ENCODE assay signal across 24 cellular contexts in the genomic region with DNA sequence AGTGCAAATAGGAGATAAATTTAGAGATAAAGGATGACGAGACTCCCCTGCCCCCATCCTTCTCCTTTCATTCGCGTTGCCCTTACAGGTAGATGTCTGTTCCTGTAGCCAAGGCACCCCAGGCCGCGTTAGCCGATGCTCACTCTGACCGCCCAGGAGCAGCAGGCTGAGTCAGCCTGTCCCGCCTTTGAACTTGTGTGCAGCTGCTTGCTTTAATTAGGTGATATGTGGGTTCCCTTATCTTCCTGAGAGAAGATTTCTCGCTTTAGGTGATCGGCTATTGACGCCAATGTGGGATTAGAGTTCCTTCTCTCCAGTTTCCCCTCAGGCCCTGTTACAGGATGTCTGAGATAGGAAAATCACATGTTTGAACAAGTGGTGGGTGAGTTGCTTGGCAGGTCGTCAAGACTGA.
DNase-seq lines count a peak whose midpoint lies in the region; ATAC-seq and TF ChIP-seq lines count a peak whose summit lies in the region.
"Had no signal": no experiment of that assay in that cellular context is flagged by ENCODE, and none has a peak within 500 bp of the region (broad histone marks: within the 10 kb centered on the region; RNA-seq: fewer than 3 reads in every experiment).

No MANE protein-coding gene starts in this region.

- H3K27me3 Mint-ChIP-seq in Calu3 (ENCODE audit: unreplicated experiment) (no peaks in the 10 kb centered on the region), progenitor cell of endocrine pancreas (no peaks in the 10 kb centered on the region)

- H3K36me3 Mint-ChIP-seq in Calu3 (ENCODE audit: insufficient read depth, unreplicated experiment) (peaks cover 12% of the 10 kb centered on the region), progenitor cell of endocrine pancreas (ENCODE audit: insufficient read depth) (peaks cover 12% of the 10 kb centered on the region)
- H3K36me3 Mint-ChIP-seq: CD14-positive monocyte had no signal

- no peaks in the 10 kb centered on the region for H3K79me2 ChIP-seq in osteoblast (ENCODE audit: insufficient read depth, low read length)

- no peak for TF ChIP-seq CTCF in Calu3 (IDR thresholded peaks at IDR 0.05; ENCODE audit: unreplicated experiment)
- TF ChIP-seq CTCF in RWPE2 (IDR thresholded peaks at IDR 0.05; ENCODE audit: poor library complexity, severe bottlenecking) = no peak
- no peak for TF ChIP-seq CTCF in fibroblast of villous mesenchyme (IDR thresholded peaks at IDR 0.05; ENCODE audit: insufficient read depth, low read depth, low read length)
- TF ChIP-seq CTCF in progenitor cell of endocrine pancreas (IDR thresholded peaks at IDR 0.05; ENCODE audit: unreplicated experiment) = no peak
- no peak for TF ChIP-seq CTCF in osteoblast (IDR thresholded peaks at IDR 0.05; ENCODE audit: extremely low read depth, low read depth, low read length)

- peaks cover 36% of the 10 kb centered on the region for H3K4me1 Mint-ChIP-seq in Calu3 (ENCODE audit: low read depth, unreplicated experiment)
- H3K4me1 Mint-ChIP-seq in progenitor cell of endocrine pancreas (ENCODE audit: low read depth) = peaks cover 46% of the 10 kb centered on the region

- H4K20me1 ChIP-seq in osteoblast (ENCODE audit: insufficient read depth, low read length) = no peaks in the 10 kb centered on the region

- no peak overlapping the region for H3K4me3 ChIP-seq in RWPE2 (ENCODE audit: severe bottlenecking)
- H3K4me3 ChIP-seq in fibroblast of villous mesenchyme (ENCODE audit: low read depth, low read length) = no peak overlapping the region
- H3K4me3 ChIP-seq in osteoblast (ENCODE audit: insufficient read depth, low read length) = no peak overlapping the region
- H3K4me3 ChIP-seq: gastroesophageal sphincter, uterus had no signal

- H3K9me3 Mint-ChIP-seq in Calu3 (ENCODE audit: low read depth, unreplicated experiment) (no peaks in the 10 kb centered on the region), progenitor cell of endocrine pancreas (ENCODE audit: low read depth) (peaks cover 7% of the 10 kb centered on the region)

- intact Hi-C loops in Calu3 (cut with micrococcal nuclease; ENCODE audit: unreplicated experiment) = no loop called here

- ATAC-seq in RWPE2 (ENCODE audit: low read depth) = peak; percentile 84
- ATAC-seq: gastroesophageal sphincter, left lobe of liver had no signal

- DNase-seq in Calu3 (peak; percentile 28), RWPE2 (ENCODE audit: low spot score) (peak; percentile 83), fibroblast of villous mesenchyme (ENCODE audit: low read depth) (peak; percentile 60), progenitor cell of endocrine pancreas (ENCODE audit: low spot score, unreplicated experiment) (no peak), SK-N-DZ (ENCODE audit: low spot score) (no peak), NCI-H345 (lab: John Stamatoyannopoulos, UW) (no peak), osteoblast (ENCODE audit: insufficient read length, low spot score, missing footprints) (no peak), NCI-H748 treated with DMSO at 0.1 percent for 48 hours (lab: John Stamatoyannopoulos, UW) (no peak)
- DNase-seq: activated CD4-positive, alpha-beta T cell treated with anti-CD3 and anti-CD28 coated beads, Interleukin-2, amount 50 U/mL, for 1 hour; activated CD8-positive, alpha-beta memory T cell treated with anti-CD3 and anti-CD28 coated beads, Interleukin-2, amount 50 U/mL, for 48 hours; activated effector memory CD4-positive, alpha-beta T cell treated with anti-CD3 and anti-CD28 coated beads, Interleukin-2, amount 50 U/mL, for 16 hours; DMS 273 treated with DMSO at 0.1 percent for 48 hours; erythroblast; midbrain; NCI-H1417 treated with DMSO at 0.1 percent for 48 hours; NCI-H526 treated with DMSO at 0.1 percent for 48 hours; Right ventricle myocardium superior; stimulated activated CD8-positive, alpha-beta memory T cell treated with anti-CD3 and anti-CD28 coated beads, Interleukin-4, amount 100 ng/mL, for 48 hours; T-helper 1 cell; uterus had no signal

- H3K36me3 ChIP-seq in RWPE2 (ENCODE audit: low read depth) = no peaks in the 10 kb centered on the region
- no peaks in the 10 kb centered on the region for H3K36me3 ChIP-seq in osteoblast (ENCODE audit: insufficient read depth, low read length)
- H3K36me3 ChIP-seq: gastroesophageal sphincter, uterus had no signal

- H3K9me3 ChIP-seq in RWPE2 (ENCODE audit: severe bottlenecking) (no peaks in the 10 kb centered on the region), osteoblast (ENCODE audit: low read depth, low read length) (peaks cover 1% of the 10 kb centered on the region)
- H3K9me3 ChIP-seq: uterus had no signal

- H3K4me2 ChIP-seq in osteoblast (ENCODE audit: insufficient read depth, low read length) = no peak overlapping the region

- H3K27ac ChIP-seq in RWPE2 (ENCODE audit: poor library complexity, severe bottlenecking) (peak overlapping the region; percentile 97), osteoblast (ENCODE audit: low read depth, low read length) (no peak overlapping the region)
- H3K27ac ChIP-seq: gastroesophageal sphincter, uterus, VCaP had no signal

- no peak overlapping the region for H2AFZ ChIP-seq in osteoblast (ENCODE audit: low read length)

- peaks cover 48% of the 10 kb centered on the region for H3K4me1 ChIP-seq in RWPE2 (ENCODE audit: insufficient read depth, poor library complexity, severe bottlenecking)
- H3K4me1 ChIP-seq in osteoblast (ENCODE audit: insufficient read depth, low read length) = no peaks in the 10 kb centered on the region

- BruUV-seq in Calu3 (replicated peaks; lab: Mats Ljungman, UMichigan) = no TSS peak

- H3K27ac Mint-ChIP-seq in Calu3 (ENCODE audit: unreplicated experiment) (peak overlapping the region; percentile 78), progenitor cell of endocrine pancreas (peak overlapping the region; percentile 71)

- CTCF ChIA-PET in Calu3 (lab: Charles Lee) = no interaction called here

- H3K27me3 ChIP-seq in RWPE2 (ENCODE audit: insufficient read depth, poor library complexity, severe bottlenecking) = no peaks in the 10 kb centered on the region
- H3K27me3 ChIP-seq in osteoblast (ENCODE audit: insufficient read depth, low read length) = no peaks in the 10 kb centered on the region
- H3K27me3 ChIP-seq: gastroesophageal sphincter, uterus had no signal

- H3K4me3 Mint-ChIP-seq in Calu3 (ENCODE audit: low read depth, unreplicated experiment) (peak overlapping the region; percentile 34), progenitor cell of endocrine pancreas (ENCODE audit: low read depth) (no peak overlapping the region)
- H3K4me3 Mint-ChIP-seq: CD14-positive monocyte had no signal

Comparison
In these comparisons a context has a peak if more than half of its experiments do, and no peak if none do; other contexts are left out.
1. DNase-seq: peak in Calu3 (single experiment), RWPE2 (single experiment) and fibroblast of villous mesenchyme (single experiment); none in progenitor cell of endocrine pancreas (single experiment), SK-N-DZ (single experiment), NCI-H345 (single experiment), osteoblast (single experiment) and NCI-H748 treated with DMSO at 0.1 percent for 48 hours (single experiment).